1 cellular context compared by ENCODE assay signal in the genomic region with DNA sequence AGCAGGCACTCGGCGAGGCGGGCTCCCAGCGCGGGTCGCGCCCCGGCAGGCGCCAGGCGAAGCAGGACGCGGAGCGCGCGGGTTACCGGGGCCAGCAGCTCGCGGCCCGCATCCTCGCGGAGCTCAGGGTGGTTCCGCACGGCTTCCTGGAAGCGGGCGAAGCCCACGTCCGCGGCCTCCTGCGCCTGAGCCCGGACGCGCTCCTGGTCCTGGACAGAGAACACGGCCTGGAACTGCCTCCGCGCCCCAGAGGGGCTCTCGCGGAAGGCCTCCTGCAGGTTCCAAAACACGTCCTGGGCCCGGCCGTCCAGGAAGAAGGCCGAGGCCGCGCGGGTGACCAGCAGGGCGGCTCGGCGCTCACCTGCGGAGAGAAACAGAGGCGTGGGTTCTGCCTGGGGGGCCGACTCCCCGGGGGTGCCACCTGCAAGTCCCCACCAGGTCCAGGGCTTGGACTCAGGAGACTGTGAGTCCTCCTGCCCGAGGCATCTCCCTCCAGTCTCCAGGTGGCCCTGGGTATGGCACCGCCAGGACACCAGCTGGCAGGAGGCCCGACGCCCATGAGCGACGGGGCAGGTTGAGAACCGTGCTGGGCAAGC.
TF ChIP-seq lines count a peak whose summit lies in the region.

No MANE protein-coding gene starts in this region.

TF ChIP-seq in HepG2, 621 proteins besides CTCF, POLR2A, EP300 and RAD21:
- TF ChIP-seq, protein P1, sequence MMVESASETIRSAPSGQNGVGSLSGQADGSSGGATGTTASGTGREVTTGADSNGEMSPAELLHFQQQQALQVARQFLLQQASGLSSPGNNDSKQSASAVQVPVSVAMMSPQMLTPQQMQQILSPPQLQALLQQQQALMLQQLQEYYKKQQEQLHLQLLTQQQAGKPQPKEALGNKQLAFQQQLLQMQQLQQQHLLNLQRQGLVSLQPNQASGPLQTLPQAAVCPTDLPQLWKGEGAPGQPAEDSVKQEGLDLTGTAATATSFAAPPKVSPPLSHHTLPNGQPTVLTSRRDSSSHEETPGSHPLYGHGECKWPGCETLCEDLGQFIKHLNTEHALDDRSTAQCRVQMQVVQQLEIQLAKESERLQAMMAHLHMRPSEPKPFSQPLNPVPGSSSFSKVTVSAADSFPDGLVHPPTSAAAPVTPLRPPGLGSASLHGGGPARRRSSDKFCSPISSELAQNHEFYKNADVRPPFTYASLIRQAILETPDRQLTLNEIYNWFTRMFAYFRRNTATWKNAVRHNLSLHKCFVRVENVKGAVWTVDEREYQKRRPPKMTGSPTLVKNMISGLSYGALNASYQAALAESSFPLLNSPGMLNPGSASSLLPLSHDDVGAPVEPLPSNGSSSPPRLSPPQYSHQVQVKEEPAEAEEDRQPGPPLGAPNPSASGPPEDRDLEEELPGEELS (CRISPR knock-in tag; IDR thresholded peaks at IDR 0.05): no peak
- no peak for TF ChIP-seq ZBTB7B (CRISPR knock-in tag; IDR thresholded peaks at IDR 0.05)
- TF ChIP-seq, protein P2, sequence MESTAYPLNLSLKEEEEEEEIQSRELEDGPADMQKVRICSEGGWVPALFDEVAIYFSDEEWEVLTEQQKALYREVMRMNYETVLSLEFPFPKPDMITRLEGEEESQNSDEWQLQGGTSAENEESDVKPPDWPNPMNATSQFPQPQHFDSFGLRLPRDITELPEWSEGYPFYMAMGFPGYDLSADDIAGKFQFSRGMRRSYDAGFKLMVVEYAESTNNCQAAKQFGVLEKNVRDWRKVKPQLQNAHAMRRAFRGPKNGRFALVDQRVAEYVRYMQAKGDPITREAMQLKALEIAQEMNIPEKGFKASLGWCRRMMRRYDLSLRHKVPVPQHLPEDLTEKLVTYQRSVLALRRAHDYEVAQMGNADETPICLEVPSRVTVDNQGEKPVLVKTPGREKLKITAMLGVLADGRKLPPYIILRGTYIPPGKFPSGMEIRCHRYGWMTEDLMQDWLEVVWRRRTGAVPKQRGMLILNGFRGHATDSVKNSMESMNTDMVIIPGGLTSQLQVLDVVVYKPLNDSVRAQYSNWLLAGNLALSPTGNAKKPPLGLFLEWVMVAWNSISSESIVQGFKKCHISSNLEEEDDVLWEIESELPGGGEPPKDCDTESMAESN (CRISPR knock-in tag; conservative IDR thresholded peaks at IDR 0.05): no peak
